In genomic region chr5:43300112-43300511, GRCh38 we compare ENCODE assay signal across 25 cellular contexts.
"Had no signal": no experiment of that assay in that cellular context is flagged by ENCODE, and none has a peak within 500 bp of the region (broad histone marks: within the 10 kb centered on the region; RNA-seq: fewer than 3 reads in every experiment).

No MANE protein-coding gene starts in this region.

- ATAC-seq: activated CD4-positive, alpha-beta T cell treated with anti-CD3 and anti-CD28 coated beads for 36 hours; activated CD8-positive, alpha-beta T cell treated with anti-CD3 and anti-CD28 coated beads, Interleukin-2, amount 10 ng/mL, durations not matched to agents 7 days and 5 days; activated T-cell treated with anti-CD3 and anti-CD28 coated beads, Interleukin-2, amount 50 U/mL, for 4 hours; activated T-helper 17 cell treated with anti-CD3 and anti-CD28 coated beads, Interleukin-2, amount 50 U/mL, for 72 hours; T-helper 17 cell had no signal

- H3K27ac ChIP-seq: adrenal gland, SJCRH30, VCaP had no signal

- H3K4me3 Mint-ChIP-seq: activated CD4-positive, alpha-beta T cell treated with anti-CD3 and anti-CD28 coated beads for 36 hours; activated CD8-positive, alpha-beta T cell treated with anti-CD3 and anti-CD28 coated beads, Interleukin-2, amount 10 ng/mL, durations not matched to agents 7 days and 5 days; activated naive CD4-positive, alpha-beta T cell treated with anti-CD3 and anti-CD28 coated beads, Interleukin-2, amount 10 ng/mL, durations not matched to agents 7 days and 5 days; activated naive CD8-positive, alpha-beta T cell treated with anti-CD3 and anti-CD28 coated beads for 36 hours; activated T-cell treated with anti-CD3 and anti-CD28 coated beads, Interleukin-2, amount 50 U/mL, for 4 hours; T-helper 17 cell had no signal

- DNase-seq: activated CD4-positive, alpha-beta T cell treated with anti-CD3 and anti-CD28 coated beads for 36 hours; activated CD8-positive, alpha-beta memory T cell treated with anti-CD3 and anti-CD28 coated beads, Interleukin-2, amount 50 U/mL, for 48 hours; activated CD8-positive, alpha-beta T cell treated with anti-CD3 and anti-CD28 coated beads, Interleukin-2, amount 10 ng/mL, durations not matched to agents 7 days and 5 days; activated gamma-delta T cell treated with Interleukin-2 at 50 U/mL for 16 hours; activated naive CD4-positive, alpha-beta T cell treated with anti-CD3 and anti-CD28 coated beads, Interleukin-2, amount 10 ng/mL, durations not matched to agents 7 days and 5 days; activated naive CD8-positive, alpha-beta T cell treated with anti-CD3 and anti-CD28 coated beads for 36 hours; activated T-cell treated with anti-CD3 and anti-CD28 coated beads, Interleukin-2, amount 50 U/mL, for 4 hours; adrenal gland; anterior cingulate cortex; cerebellar nuclear complex; MM.1S; NCI-H1105; NCI-H1436; NCI-H1694 treated with DMSO at 0.1 percent for 48 hours; NCI-H2029 treated with DMSO at 0.1 percent for 48 hours; NCI-H345; NCI-H510A; NCI-H526 treated with DMSO at 0.1 percent for 48 hours; NCI-H82; SJCRH30; SK-N-SH; SW 1271; T-helper 17 cell had no signal

- H3K27me3 Mint-ChIP-seq: activated CD4-positive, alpha-beta T cell treated with anti-CD3 and anti-CD28 coated beads for 36 hours; activated naive CD4-positive, alpha-beta T cell treated with anti-CD3 and anti-CD28 coated beads, Interleukin-2, amount 10 ng/mL, durations not matched to agents 7 days and 5 days; activated naive CD8-positive, alpha-beta T cell treated with anti-CD3 and anti-CD28 coated beads for 36 hours; activated T-helper 17 cell treated with anti-CD3 and anti-CD28 coated beads, Interleukin-2, amount 50 U/mL, for 72 hours; T-helper 17 cell had no signal

- H3K27ac Mint-ChIP-seq: activated naive CD4-positive, alpha-beta T cell treated with anti-CD3 and anti-CD28 coated beads, Interleukin-2, amount 10 ng/mL, durations not matched to agents 7 days and 5 days; activated naive CD8-positive, alpha-beta T cell treated with anti-CD3 and anti-CD28 coated beads for 36 hours; T-helper 17 cell had no signal

- H3K9me3 Mint-ChIP-seq: activated naive CD4-positive, alpha-beta T cell treated with anti-CD3 and anti-CD28 coated beads, Interleukin-2, amount 10 ng/mL, durations not matched to agents 7 days and 5 days; activated naive CD8-positive, alpha-beta T cell treated with anti-CD3 and anti-CD28 coated beads for 36 hours; activated T-cell treated with anti-CD3 and anti-CD28 coated beads, Interleukin-2, amount 50 U/mL, for 4 hours; activated T-helper 17 cell treated with anti-CD3 and anti-CD28 coated beads, Interleukin-2, amount 50 U/mL, for 72 hours had no signal
